ENCODE assay signal across 8 cellular contexts in the genomic region with DNA sequence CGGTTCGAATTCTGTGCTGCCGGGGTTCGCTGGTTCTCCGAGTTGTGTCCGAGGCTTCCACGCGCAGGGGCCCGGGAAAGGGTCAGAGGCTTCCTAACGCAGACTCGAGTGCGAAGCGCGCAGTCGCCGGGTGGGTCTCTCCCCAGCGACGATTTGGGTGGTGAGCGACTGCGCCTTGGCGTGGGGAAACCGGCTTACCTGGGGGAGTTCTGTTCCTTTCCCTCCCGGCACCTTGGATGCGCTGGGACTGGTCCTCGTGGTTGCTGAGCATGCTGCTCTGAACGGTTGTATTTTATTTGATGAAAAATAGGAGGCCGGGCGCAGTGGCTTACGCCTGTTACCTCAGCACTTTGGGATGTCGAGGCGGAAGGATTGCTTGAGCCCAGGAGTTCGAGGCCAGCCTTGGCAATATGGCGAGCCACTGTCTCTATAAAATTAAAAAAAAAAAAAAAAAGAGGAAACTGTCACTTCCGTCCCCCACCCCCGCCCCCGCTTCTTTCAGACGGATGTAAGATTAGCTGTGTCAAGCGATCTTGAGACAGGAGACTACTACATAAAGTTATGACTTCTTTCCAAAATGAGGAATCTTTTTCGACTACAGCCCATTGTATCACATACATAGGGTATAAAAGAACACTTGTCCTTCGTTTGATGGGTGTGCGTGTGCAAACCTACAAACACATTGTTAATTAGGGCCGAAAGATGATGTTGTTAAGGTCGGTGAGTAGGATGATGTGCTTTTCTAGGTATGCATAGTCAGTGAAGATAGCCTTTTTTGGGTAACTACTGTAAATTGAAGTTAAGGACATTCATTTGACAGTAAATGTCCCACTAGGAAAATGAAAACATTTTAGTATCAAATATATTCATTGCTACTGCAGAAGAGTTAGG. TPM values are rescaled to one million over a fixed set of nuclear protein-coding genes. Genes with fewer than 3 reads are reported as not detected.
DNase-seq lines count a peak whose midpoint lies in the region; ATAC-seq, FAIRE-seq and TF ChIP-seq lines count a peak whose summit lies in the region.

Gene CCDC18 (plus strand): TSS at position 2 of the 891 bp plus-strand sequence. CDS start 2,638 bp downstream, outside the sequence.

- H3K9ac ChIP-seq in astrocyte (ENCODE audit: low read length): peak within 1 kb of the TSS; percentile 96

- ATAC-seq in HG03066 (IDR thresholded peaks at IDR 0.05; ENCODE audit: low read depth, unreplicated experiment) (peak; percentile 14), left lung (peak; percentile 0), HG02571 (IDR thresholded peaks at IDR 0.05; ENCODE audit: unreplicated experiment) (no peak)

- H3K9me3 Mint-ChIP-seq in astrocyte (ENCODE audit: unreplicated experiment): no peaks in the 10 kb centered on the region

- DNase-seq in ACHN (peak; percentile 49), GM12865 (ENCODE audit: low read depth) (peak; percentile 85), astrocyte (ENCODE audit: low read depth) (peak; percentile 41), left lung (no peak)
- peak; percentile 68 for DNase-seq in stimulated activated CD8-positive, alpha-beta memory T cell treated with anti-CD3 and anti-CD28 coated beads, Interleukin-4, amount 100 ng/mL, for 48 hours

- H3K4me3 ChIP-seq in GM12865 (ENCODE audit: low read depth, low read length): peak within 1 kb of the TSS; percentile 73
- peak within 1 kb of the TSS; percentile 90 for H3K4me3 ChIP-seq in astrocyte (ENCODE audit: insufficient read depth, low read depth, low read length)
- H3K4me3 ChIP-seq in left lung: peak within 1 kb of the TSS; percentile 73 to 91

- H3K27ac ChIP-seq in astrocyte (ENCODE audit: low read depth, low read length) (peak within 1 kb of the TSS; percentile 94), left lung (peak within 1 kb of the TSS; percentile 98 to 99)

- intact Hi-C loops in left lung (cut with DNase I): no loop called here

- peak within 1 kb of the TSS; percentile 85 for H2AFZ ChIP-seq in astrocyte (ENCODE audit: low read depth, low read length)

- no peak for FAIRE-seq in astrocyte (lab: Jason Lieb, UNC)

- no peaks in the 10 kb centered on the region for H3K9me3 ChIP-seq in astrocyte (ENCODE audit: insufficient read depth, low read depth, low read length)
- H3K9me3 ChIP-seq in left lung: no peaks in the 10 kb centered on the region

- H3K36me3 ChIP-seq in astrocyte (ENCODE audit: insufficient read depth, low read length): peaks cover 3% of the 10 kb centered on the region
- no peaks in the 10 kb centered on the region for H3K36me3 ChIP-seq in left lung

- H3K27me3 Mint-ChIP-seq in astrocyte (ENCODE audit: low read depth, unreplicated experiment): no peaks in the 10 kb centered on the region

- H3K27me3 ChIP-seq in astrocyte (ENCODE audit: insufficient read depth, low read length): no peaks in the 10 kb centered on the region
- no peaks in the 10 kb centered on the region for H3K27me3 ChIP-seq in left lung

- no peak for TF ChIP-seq CTCF in GM12865 (IDR thresholded peaks at IDR 0.05; ENCODE audit: insufficient read depth, low read depth, low read length, missing control alignments)
- no peak for TF ChIP-seq CTCF in astrocyte (IDR thresholded peaks at IDR 0.05; ENCODE audit: insufficient read depth, low read depth, low read length)
- no peak for TF ChIP-seq CTCF in left lung (IDR thresholded peaks at IDR 0.05)

- in situ Hi-C loops in ACHN (cut with HindIII; ENCODE audit: low pct_ligation_motif_present, low pct_unique_long_range_greater_than_20kb, low sequenced_read_pairs): no loop called here

- peaks cover 3% of the 10 kb centered on the region for H3K4me1 Mint-ChIP-seq in astrocyte (ENCODE audit: low read depth, unreplicated experiment)

- peak within 1 kb of the TSS; percentile 99 for H3K4me3 Mint-ChIP-seq in astrocyte (ENCODE audit: unreplicated experiment)

- H3K4me1 ChIP-seq in astrocyte (ENCODE audit: insufficient read depth, low read length) (peaks cover 13% of the 10 kb centered on the region), left lung (peaks cover 9 to 45% of the 10 kb centered on the region in 2 donors)

- peak within 1 kb of the TSS; percentile 98 for H3K27ac Mint-ChIP-seq in astrocyte (ENCODE audit: unreplicated experiment)

- H4K20me1 ChIP-seq in astrocyte (ENCODE audit: insufficient read depth, low read length): peaks cover 20% of the 10 kb centered on the region

- peaks cover 57% of the 10 kb centered on the region for H3K79me2 ChIP-seq in astrocyte (ENCODE audit: insufficient read depth, low read length)

- H3K36me3 Mint-ChIP-seq in astrocyte (ENCODE audit: low read depth, unreplicated experiment): no peaks in the 10 kb centered on the region

- peak within 1 kb of the TSS; percentile 82 for H3K4me2 ChIP-seq in astrocyte (ENCODE audit: low read length)

- peak; percentile 57; the same call in 1 of the 2 replicates for TF ChIP-seq POLR2A in Raji (IDR thresholded peaks at IDR 0.05; ENCODE audit: insufficient read depth, low read depth, low read length)

RNA-seq across cellular contexts. Expression of gene CCDC18, which starts in this region (rescaled TPM):
- total RNA-seq in astrocyte: 4.2 and 7.9 TPM in 2 replicates
- total RNA-seq in left lung: 1 to 10 TPM; 4.1 to 6.2 TPM

Comparison
In these comparisons a context has a peak if more than half of its experiments do, and no peak if none do; other contexts are left out.
1. DNase-seq: peak in ACHN (single experiment), GM12865 (single experiment), astrocyte (single experiment) and stimulated activated CD8-positive, alpha-beta memory T cell treated with anti-CD3 and anti-CD28 coated beads, Interleukin-4, amount 100 ng/mL, for 48 hours (single experiment); none in left lung (0 of 2).
2. Peak in every context shown above with its lines, with median percentiles within 50 percentile points of each other: H3K4me3 ChIP-seq.